8 cellular contexts compared by ENCODE assay signal in the genomic region with DNA sequence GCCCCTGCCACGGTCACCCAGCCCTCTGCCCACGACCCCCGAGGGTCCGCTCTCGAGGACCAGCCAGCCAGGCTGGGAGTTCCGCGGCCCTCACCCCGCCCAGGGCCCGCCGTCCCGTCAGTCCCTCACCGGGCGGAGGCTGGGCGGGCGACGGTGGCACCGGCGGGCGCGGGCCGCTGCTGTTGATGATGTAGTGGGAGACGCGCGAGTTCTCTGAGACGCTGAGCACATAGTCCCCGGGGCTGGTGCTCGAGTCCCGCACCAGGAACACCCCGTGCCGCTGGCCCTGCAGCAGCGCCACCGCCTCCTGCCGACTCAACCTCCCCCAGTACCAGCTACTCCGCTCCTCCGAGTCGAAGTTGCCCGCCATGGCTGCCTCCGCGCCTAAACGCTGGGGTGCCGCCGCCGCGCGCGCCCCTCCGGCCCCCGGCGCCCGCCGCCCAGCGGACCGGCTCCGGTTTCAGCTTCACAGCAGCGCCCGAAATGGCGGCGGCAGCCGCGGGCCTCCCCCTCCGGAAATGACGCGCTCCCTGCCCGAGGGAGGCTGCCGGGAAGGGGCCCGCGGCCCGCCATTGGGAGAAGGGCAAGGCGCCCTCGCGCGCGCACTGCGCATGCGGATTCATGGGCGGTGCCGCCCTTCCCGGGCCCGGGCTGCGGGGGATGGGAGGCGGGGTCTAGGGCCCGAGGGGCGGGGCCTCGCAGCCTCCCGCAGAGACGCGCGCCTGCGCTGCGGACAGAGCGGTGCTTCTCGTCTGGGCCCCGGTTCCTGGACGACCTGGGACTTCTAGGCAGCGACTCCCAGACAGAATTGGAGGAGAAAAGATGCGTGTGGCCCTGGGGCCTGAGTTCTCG.
DNase-seq lines count a peak whose midpoint lies in the region; ATAC-seq lines count a peak whose summit lies in the region.

Gene CRK (minus strand): TSS at position 485 of the 852 bp plus-strand sequence. CDS start 115 bp downstream, at position 370.

- H4K20me1 ChIP-seq in BLaER1, result peaks cover 57% of the 10 kb centered on the region

- H3K4me3 ChIP-seq in BLaER1, result peak within 1 kb of the TSS; percentile 100

- H3K9me3 ChIP-seq in BLaER1, result no peaks in the 10 kb centered on the region

- peak within 1 kb of the TSS; percentile 97 for H3K27ac ChIP-seq in BLaER1

- ATAC-seq in GM19324 (IDR thresholded peaks at IDR 0.05; ENCODE audit: low FRiP score, unreplicated experiment) (peak; percentile 94), HG03469 (IDR thresholded peaks at IDR 0.05; ENCODE audit: unreplicated experiment) (peak; percentile 68)

- peak within 1 kb of the TSS; percentile 98 for H3K9ac ChIP-seq in BLaER1

- peaks cover 25% of the 10 kb centered on the region for H3K36me3 ChIP-seq in BLaER1

- peak within 1 kb of the TSS; percentile 94 for H3K4me2 ChIP-seq in BLaER1

- H3K27me3 ChIP-seq in BLaER1, result peaks cover 3% of the 10 kb centered on the region

- DNase-seq in NCI-H526 treated with DMSO at 0.1 percent for 48 hours (lab: John Stamatoyannopoulos, UW) (peak; percentile 53), cortex of kidney (lab: John Stamatoyannopoulos, UW) (peak; percentile 73), left kidney (ENCODE audit: low read depth, low spot score) (peak; percentile 99)
- peak; percentile 98 for DNase-seq in activated CD4-positive, alpha-beta T cell treated with anti-CD3 and anti-CD28 coated beads, Interleukin-2, amount 50 U/mL, for 1 hour
- DNase-seq in stimulated activated CD4-positive, alpha-beta T cell treated with anti-CD3 and anti-CD28 coated beads, Interleukin-1b, Interleukin-23, amount 100 ng/mL, for 48 hours, result peak; percentile 98

- H3K4me1 ChIP-seq in BLaER1, result peaks cover 33% of the 10 kb centered on the region

Comparison
In these comparisons a context has a peak if more than half of its experiments do, and no peak if none do; other contexts are left out.
1. Peak in every context shown above with its lines: DNase-seq, ATAC-seq, H3K4me3 ChIP-seq and H3K27ac ChIP-seq.